ENCODE assay signal across 8 cellular contexts in the genomic region with DNA sequence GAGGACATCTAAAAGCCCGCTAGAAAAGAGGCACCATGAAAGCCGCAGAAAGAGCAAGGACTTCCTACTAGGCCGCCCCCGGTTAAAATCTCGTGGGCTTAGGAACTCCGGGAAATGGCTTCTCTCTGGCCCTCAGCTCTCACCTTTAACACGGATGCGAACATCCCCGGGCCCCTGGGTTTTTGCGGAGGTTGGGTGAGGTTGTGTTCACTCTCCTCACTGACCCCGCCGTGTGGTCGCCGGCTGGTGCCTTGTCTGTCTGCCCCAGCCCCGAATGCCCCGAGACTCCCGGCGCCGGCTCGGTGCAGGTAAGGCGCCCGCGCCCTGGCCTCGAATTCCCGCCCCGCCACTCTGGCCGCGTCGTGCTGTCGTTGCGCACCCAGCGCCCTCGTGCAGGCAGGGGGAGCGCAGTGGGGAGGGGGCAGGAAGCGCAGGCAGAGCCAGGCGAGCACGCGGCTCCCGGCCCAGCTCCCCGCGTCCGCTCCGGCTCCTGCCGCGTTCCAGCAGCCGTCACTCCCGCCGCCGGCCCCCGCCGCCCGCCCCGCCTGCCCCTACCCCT. TPM values are rescaled to one million over a fixed set of nuclear protein-coding genes. Genes with fewer than 3 reads are reported as not detected.
DNase-seq lines count a peak whose midpoint lies in the region; ATAC-seq and TF ChIP-seq lines count a peak whose summit lies in the region.

A gene (plus strand): TSS at position 437 of the 559 bp plus-strand sequence. CDS start 326 bp downstream, outside the sequence.

- H3K36me3 ChIP-seq in Loucy (ENCODE audit: insufficient read depth, low read length) = no peaks in the 10 kb centered on the region
- H3K36me3 ChIP-seq in neutrophil = no peaks in the 10 kb centered on the region
- H3K36me3 ChIP-seq in upper lobe of right lung = no peaks in the 10 kb centered on the region

- peak within 1 kb of the TSS; percentile 37 for H3K9ac ChIP-seq in Loucy (ENCODE audit: low read depth, low read length, poor library complexity, severe bottlenecking)

- H3F3A ChIP-seq in Loucy (ENCODE audit: low read depth) = peaks cover 5% of the 10 kb centered on the region; the same call in 1 of the 2 replicates

- H3K9me3 ChIP-seq in Loucy (ENCODE audit: insufficient read depth, low read depth, low read length) (no peaks in the 10 kb centered on the region), neutrophil (no peaks in the 10 kb centered on the region), upper lobe of right lung (no peaks in the 10 kb centered on the region)

- ATAC-seq in esophagus mucosa (peak; percentile 58), upper lobe of right lung (peak; percentile 74), GM19351 (IDR thresholded peaks at IDR 0.05; ENCODE audit: unreplicated experiment) (no peak)

- no peaks in the 10 kb centered on the region for H3K9me2 ChIP-seq in Loucy (replicated peaks; ENCODE audit: low read depth, low read length)

- H3K27ac ChIP-seq in neutrophil (peak within 1 kb of the TSS; percentile 92), upper lobe of right lung (peak within 1 kb of the TSS; percentile 51)

- H3K27me3 ChIP-seq in Loucy (ENCODE audit: insufficient read depth, low read length, poor library complexity, severe bottlenecking) (no peaks in the 10 kb centered on the region), neutrophil (no peaks in the 10 kb centered on the region), upper lobe of right lung (peaks cover 24% of the 10 kb centered on the region)

- H3K4me3 ChIP-seq in Loucy (ENCODE audit: low read length, poor library complexity, severe bottlenecking) (no peak within 1 kb of the TSS), neutrophil (ENCODE audit: low read depth in 1 of 2, low read length in 1 of 2) (peak within 1 kb of the TSS; percentile 61 to 70), upper lobe of right lung (peak within 1 kb of the TSS; percentile 48)

- no peaks in the 10 kb centered on the region for H3K79me2 ChIP-seq in Loucy (ENCODE audit: insufficient read depth, low read length)

- H4K20me1 ChIP-seq in Loucy (ENCODE audit: insufficient read depth, low read length, poor library complexity, severe bottlenecking) = no peaks in the 10 kb centered on the region

- TF ChIP-seq CTCF in Loucy (conservative IDR thresholded peaks at IDR 0.05; ENCODE audit: low read length) = no peak
- TF ChIP-seq CTCF in neutrophil (IDR thresholded peaks at IDR 0.05) = no peak
- TF ChIP-seq CTCF in upper lobe of right lung (IDR thresholded peaks at IDR 0.05) = no peak

- H3K4me1 ChIP-seq in Loucy (ENCODE audit: insufficient read depth, low read length, poor library complexity, severe bottlenecking) = peaks cover 36% of the 10 kb centered on the region
- peaks cover 77 to 85% of the 10 kb centered on the region in 2 experiments for H3K4me1 ChIP-seq in neutrophil (ENCODE audit: control insufficient read depth in 1 of 2, insufficient read depth in 1 of 2, low read depth in 1 of 2, low read length in 1 of 2)
- no peaks in the 10 kb centered on the region for H3K4me1 ChIP-seq in upper lobe of right lung

- H3K4me2 ChIP-seq in Loucy (ENCODE audit: low read depth, low read length, poor library complexity, severe bottlenecking) = no peak within 1 kb of the TSS

- peak within 1 kb of the TSS; percentile 88 for H2AFZ ChIP-seq in Loucy (ENCODE audit: low read length)

- intact Hi-C loops in upper lobe of right lung (cut with DNase I) = no loop called here

- DNase-seq in Ammon's horn (ENCODE audit: low spot score) (peak; percentile 12), upper lobe of right lung (peak; percentile 76), NCI-H526 treated with DMSO at 0.1 percent for 48 hours (lab: John Stamatoyannopoulos, UW) (no peak)
- peak; percentile 28 for DNase-seq in activated CD8-positive, alpha-beta memory T cell treated with anti-CD3 and anti-CD28 coated beads, Interleukin-2, amount 50 U/mL, for 1 hour (ENCODE audit: extremely low read depth)

RNA-seq across cellular contexts. Expression of the gene that starts here (rescaled TPM):
- total RNA-seq in esophagus mucosa = 0.36 TPM
- total RNA-seq in upper lobe of right lung = 0.81 TPM

Comparison
In these comparisons a context has a peak if more than half of its experiments do, and no peak if none do; other contexts are left out.
1. Peak in ATAC-seq in esophagus mucosa; RNA of the gene not detected or under 1 TPM.
2. Peak in DNase-seq, ATAC-seq, H3K4me3 ChIP-seq and H3K27ac ChIP-seq in upper lobe of right lung; RNA of the gene not detected or under 1 TPM.